Comparison of ENCODE assay signal across 8 cellular contexts in genomic region chr12:96343347-96343954, GRCh38. TPM values are rescaled to one million over a fixed set of nuclear protein-coding genes. Genes with fewer than 3 reads are reported as not detected.
DNase-seq lines count a peak whose midpoint lies in the region; ATAC-seq, FAIRE-seq and TF ChIP-seq lines count a peak whose summit lies in the region.

No MANE protein-coding gene starts in this region.

- H3K36me3 ChIP-seq in GM12878 (ENCODE audit: control insufficient read depth in 2 of 2, insufficient read depth in 2 of 2, low read length in 1 of 2): peaks cover 2 to 6% of the 10 kb centered on the region in 2 experiments; a peak in 3 of 4 replicates

- DNase-seq in GM10266 (ENCODE audit: extremely low spot score) (peak; percentile 40), GM12878 (ENCODE audit: low read depth, low spot score) (peak; percentile 79), hippocampal formation (lab: John Stamatoyannopoulos, UW) (no peak), HPDE6-E6E7 (ENCODE audit: extremely low spot score) (no peak)
- DNase-seq in stimulated activated CD4-positive, alpha-beta T cell treated with anti-CD3 and anti-CD28 coated beads, Interleukin-12 subunit alpha, Interleukin-12 subunit beta, amount 100 ng/mL, for 4 hours: no peak
- DNase-seq in stimulated activated CD4-positive, alpha-beta T cell treated with anti-CD3 and anti-CD28 coated beads, Interleukin-2, amount 100 ng/mL, for 48 hours: no peak

- H3K4me3 ChIP-seq in GM12878: no peak overlapping the region

- POLR2A ChIA-PET in GM12878 (lab: Charles Lee): interaction anchor here (1.3 to 1.7 kb wide), 2 partner anchors 21 to 31 kb away, joined by 3 read pairs; no protein-coding TSS in a partner anchor

- peaks cover 9% of the 10 kb centered on the region for H3K9me3 ChIP-seq in GM12878 (replicated peaks; ENCODE audit: control insufficient read depth, insufficient read depth, low read length)

- ATAC-seq in GM19455 (IDR thresholded peaks at IDR 0.05; ENCODE audit: unreplicated experiment) (peak; percentile 76), HG03460 (IDR thresholded peaks at IDR 0.05; ENCODE audit: unreplicated experiment) (peak; percentile 63), GM12878 (peak; percentile 92)

- no peak for TF ChIP-seq POLR2A in GM12878 (IDR thresholded peaks at IDR 0.05; ENCODE audit: low read depth, low read length)

- H4K20me1 ChIP-seq in GM12878 (ENCODE audit: control insufficient read depth, insufficient read depth): no peaks in the 10 kb centered on the region; the same call in 1 of the 2 replicates

- H3K4me1 ChIP-seq in GM12878 (ENCODE audit: control insufficient read depth, insufficient read depth, low read length): peaks cover 8% of the 10 kb centered on the region; the same call in 1 of the 2 replicates

- H3K27me3 ChIP-seq in GM12878 (replicated peaks in 1 of 2; ENCODE audit: control insufficient read depth in 2 of 2, insufficient read depth in 2 of 2, low read length in 1 of 2): no peaks in the 10 kb centered on the region

- no peak overlapping the region for H3K27ac ChIP-seq in GM12878 (ENCODE audit: control insufficient read depth, insufficient read depth)

- TF ChIP-seq CTCF in GM10266 (IDR thresholded peaks at IDR 0.05; ENCODE audit: control insufficient read depth, insufficient read depth, low read depth, missing control alignments) (no peak), GM12878 (IDR thresholded peaks at IDR 0.05 in 2 of 3, conservative IDR thresholded peaks at IDR 0.05 in 1 of 3; ENCODE audit: control insufficient read depth in 2 of 3, extremely low read depth in 1 of 3, insufficient read depth in 1 of 3, low read depth in 3 of 3, low read length in 3 of 3) (no peak)

- peaks cover 67% of the 10 kb centered on the region for H3K79me2 ChIP-seq in GM12878 (ENCODE audit: control insufficient read depth, insufficient read depth, low read length)

- no peak overlapping the region for H3K9ac ChIP-seq in GM12878 (ENCODE audit: control insufficient read depth, insufficient read depth, low read length)

- BruUV-seq in GM12878 (replicated peaks; lab: Mats Ljungman, UMichigan): no TSS peak

- in situ Hi-C loops in GM12878 (cut with MboI): no loop called here

- intact Hi-C loops in GM12878 (cut with micrococcal nuclease; ENCODE audit: unreplicated experiment): loop anchor here (10.0 kb wide), 1 partner anchor 51 kb away; no protein-coding TSS in a partner anchor

- H2AFZ ChIP-seq in GM12878 (ENCODE audit: control insufficient read depth, low read depth, low read length): no peak overlapping the region

- 80% methylated on average over 3 of the region's 3 CpGs for WGBS in GM12878 (ENCODE audit: insufficient coverage, insufficient replicate concordance, low lambda C conversion rate, missing lambda C conversion rate)

- RAD21 ChIA-PET in GM12878 (lab: Charles Lee; ENCODE audit: unreplicated experiment): interaction anchor here (0.8 kb wide), 1 partner anchor 56 kb away, joined by 5 read pairs; no protein-coding TSS in a partner anchor

- TF ChIP-seq RAD21 in GM12878 (IDR thresholded peaks at IDR 0.05; ENCODE audit: insufficient read depth, low read depth, low read length): no peak

- CTCF ChIA-PET in GM12878 (lab: Yijun Ruan, JAX): interaction anchor here (1.0 kb wide), 1 partner anchor 27 kb away, joined by 3 read pairs; no protein-coding TSS in a partner anchor

- peak overlapping the region; percentile 66 for H3K4me2 ChIP-seq in GM12878 (ENCODE audit: control insufficient read depth, insufficient read depth)

- FAIRE-seq in GM12878 (lab: Jason Lieb, UNC): peak; percentile 27

- TF ChIP-seq EP300 in GM12878 (IDR thresholded peaks at IDR 0.05; ENCODE audit: borderline replicate concordance in 1 of 2, control insufficient read depth in 1 of 2, low read depth in 2 of 2, low read length in 2 of 2): peak in 1 of 2 experiments; percentile 67; a peak in 2 of 4 replicates

- SMC1A ChIA-PET in GM12878 (lab: Charles Lee; ENCODE audit: uncharacterized antibody, unreplicated experiment): interaction anchor here (1.0 to 2.4 kb wide), 5 partner anchors 9 to 57 kb away, joined by 3 to 6 read pairs (median 4); partner anchors contain the start of gene CDK17

TF ChIP-seq in GM12878, 131 proteins besides CTCF, POLR2A, EP300 and RAD21 (continues in another document):
- TF ChIP-seq SUZ12 (IDR thresholded peaks at IDR 0.05; ENCODE audit: unreplicated experiment) (no peak), CREB1 (IDR thresholded peaks at IDR 0.05; ENCODE audit: low read depth) (peak; percentile 50; the same call in 1 of the 2 replicates), ZNF24 (IDR thresholded peaks at IDR 0.05) (no peak), BHLHE40 (IDR thresholded peaks at IDR 0.05; ENCODE audit: borderline replicate concordance in 1 of 2, low read depth in 2 of 2, low read length in 1 of 2) (peak in 1 of 2 experiments; percentile 30; a peak in 1 of 4 replicates), RFX5 (IDR thresholded peaks at IDR 0.05; ENCODE audit: low read depth, low read length) (no peak), CBX5 (IDR thresholded peaks at IDR 0.05; ENCODE audit: low read depth) (peak; percentile 36; the same call in 1 of the 2 replicates), ESRRA (IDR thresholded peaks at IDR 0.05; ENCODE audit: low read length) (no peak), ZNF592 (IDR thresholded peaks at IDR 0.05) (no peak), ATF7 (IDR thresholded peaks at IDR 0.05; ENCODE audit: low read depth) (peak; percentile 84), ZBTB4 (CRISPR knock-in tag; IDR thresholded peaks at IDR 0.05) (no peak), ZNF217 (IDR thresholded peaks at IDR 0.05) (peak; percentile 73; the same call in 1 of the 2 replicates)

RNA-seq across cellular contexts. Expression of gene CDK17, which starts 56.8 kb away (rescaled TPM):
- total RNA-seq in GM12878 (2013; cell fraction: nucleolus; rRNA removed): 336 and 338 TPM in 2 replicates
- total RNA-seq in GM12878 (2014; rRNA removed) (20.7 and 27.2 TPM in 2 replicates), GM12878 (2014; rRNA removed; fragmentation: Illumina TruSeq; extraction: Trizol) (30.7 and 35.2 TPM in 2 replicates), GM12878 (2021) (22.5 and 24.1 TPM in 2 replicates)
- 7.0 TPM for polyA plus RNA-seq in GM12878 (2011; ENCODE audit: low read depth)
- polyA plus RNA-seq in GM12878 (2011; rRNA removed) (45.6 and 58.6 TPM in 2 replicates), GM12878 (2014; fragmentation: Illumina TruSeq; extraction: Trizol) (25.2 and 51.7 TPM in 2 replicates), GM12878 (2014; fragmentation: Nextera tagmentation; extraction: Ambion mirVana) (1 to 10 TPM; 5.6 to 6.1 TPM), GM12878 (2014; rRNA removed) (10.3 and 14.6 TPM in 2 replicates), GM12878 (2016; fragmentation: Nextera tagmentation; extraction: Ambion mirVana) (10 to 100 TPM; 15.9 to 16.0 TPM)
- 15.6 and 23.9 TPM in 2 replicates for polyA plus RNA-seq in GM12878 (2011; cell fraction: cytosol; rRNA removed)
- polyA plus RNA-seq in GM12878 (2011; cell fraction: nucleus; rRNA removed): 35.5 and 43.7 TPM in 2 replicates
- 11.3 and 18.1 TPM in 2 replicates for polyA plus RNA-seq in GM12878 (2012)
- polyA minus RNA-seq in GM12878 (2011; rRNA and poly(A)+ RNA removed): 94.9 and 124 TPM in 2 replicates
- polyA minus RNA-seq in GM12878 (2011; cell fraction: cytosol; rRNA and poly(A)+ RNA removed): 39.3 and 40.5 TPM in 2 replicates
- polyA minus RNA-seq in GM12878 (2011; cell fraction: nucleus; rRNA and poly(A)+ RNA removed): 120 and 158 TPM in 2 replicates

Comparison
In these comparisons a context has a peak if more than half of its experiments do, and no peak if none do; other contexts are left out.
1. DNase-seq: peak in GM10266 (single experiment) and GM12878 (single experiment); none in hippocampal formation (0 of 2), stimulated activated CD4-positive, alpha-beta T cell treated with anti-CD3 and anti-CD28 coated beads, Interleukin-12 subunit alpha, Interleukin-12 subunit beta, amount 100 ng/mL, for 4 hours (single experiment), stimulated activated CD4-positive, alpha-beta T cell treated with anti-CD3 and anti-CD28 coated beads, Interleukin-2, amount 100 ng/mL, for 48 hours (0 of 2) and HPDE6-E6E7 (single experiment).
2. Peak in every context shown above with its lines, with median percentiles within 50 percentile points of each other: ATAC-seq.